In the genomic region with DNA sequence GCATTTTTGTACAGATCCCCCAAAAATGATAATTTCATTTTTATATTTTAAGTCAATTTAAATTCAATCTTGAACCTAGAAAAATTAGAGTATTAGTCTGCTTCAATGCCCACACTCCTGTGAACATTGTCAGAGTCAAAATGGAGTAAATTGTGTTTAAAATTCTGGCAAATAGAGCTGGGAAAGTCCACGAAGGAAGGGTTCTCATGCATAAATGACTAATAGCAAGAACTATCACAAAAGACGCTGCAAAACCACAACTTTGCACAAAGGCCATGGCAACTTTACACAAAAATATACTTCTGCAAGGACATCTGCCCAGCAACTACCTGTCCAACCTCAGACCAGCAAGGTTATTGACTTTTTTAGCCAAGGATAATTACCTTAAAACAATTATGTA, we compare ENCODE assay signal across 20 cellular contexts.
DNase-seq lines count a peak whose midpoint lies in the region; ATAC-seq and TF ChIP-seq lines count a peak whose summit lies in the region.
"Had no signal": no experiment of that assay in that cellular context is flagged by ENCODE, and none has a peak within 500 bp of the region (broad histone marks: within the 10 kb centered on the region; RNA-seq: fewer than 3 reads in every experiment).

No MANE protein-coding gene starts in this region.

- peaks cover 10% of the 10 kb centered on the region for H3K36me3 Mint-ChIP-seq in natural killer cell treated with Interleukin-12 subunit alpha and Interleukin-12 subunit beta and Interleukin-15 and Interleukin-18, amount 100 ng/mL, for 72 hours
- H3K36me3 Mint-ChIP-seq in natural killer cell: no peaks in the 10 kb centered on the region
- no peaks in the 10 kb centered on the region for H3K36me3 Mint-ChIP-seq in activated T-helper 17 cell treated with anti-CD3 and anti-CD28 coated beads, Interleukin-2, amount 50 U/mL, for 72 hours (ENCODE audit: low read depth)
- H3K36me3 Mint-ChIP-seq: CD4-positive, CD25-positive, alpha-beta regulatory T cell had no signal

- DNase-seq in natural killer cell treated with Interleukin-12 subunit alpha and Interleukin-12 subunit beta and Interleukin-15 and Interleukin-18, amount 100 ng/mL, for 72 hours (ENCODE audit: low spot score): no peak
- DNase-seq in natural killer cell (no peak), NCI-H226 (no peak), cerebellum (ENCODE audit: low spot score) (no peak)
- no peak for DNase-seq in activated CD4-positive, alpha-beta T cell treated with anti-CD3 and anti-CD28 coated beads, Interleukin-2, amount 50 U/mL, for 1 hour
- DNase-seq: activated B cell treated with CpG ODN at 0.5 μM for 24 hours, activated gamma-delta T cell, anterior cingulate cortex, DMS53, gastrocnemius medialis, left ventricle myocardium inferior, MM.1S, NCI-H1694 treated with DMSO at 0.1 percent for 48 hours, NCI-H446 treated with DMSO at 0.1 percent for 48 hours, occipital lobe had no signal

- intact Hi-C loops in natural killer cell (cut with micrococcal nuclease): no loop called here

- no peak for TF ChIP-seq CTCF in natural killer cell (IDR thresholded peaks at IDR 0.05)

- peaks cover 0 to 28% of the 10 kb centered on the region in 2 donors for H3K4me1 Mint-ChIP-seq in natural killer cell treated with Interleukin-12 subunit alpha and Interleukin-12 subunit beta and Interleukin-15 and Interleukin-18, amount 100 ng/mL, for 72 hours (ENCODE audit: low read depth in 2 of 2)
- H3K4me1 Mint-ChIP-seq in natural killer cell: no peaks in the 10 kb centered on the region
- H3K4me1 Mint-ChIP-seq in activated T-helper 17 cell treated with anti-CD3 and anti-CD28 coated beads, Interleukin-2, amount 50 U/mL, for 72 hours: peaks cover 11% of the 10 kb centered on the region
- H3K4me1 Mint-ChIP-seq: activated B cell treated with CpG ODN at 0.5 μM for 24 hours had no signal

- H3K9me3 Mint-ChIP-seq in natural killer cell treated with Interleukin-12 subunit alpha and Interleukin-12 subunit beta and Interleukin-15 and Interleukin-18, amount 100 ng/mL, for 72 hours: no peaks in the 10 kb centered on the region
- no peaks in the 10 kb centered on the region for H3K9me3 Mint-ChIP-seq in natural killer cell
- peaks cover 11% of the 10 kb centered on the region for H3K9me3 Mint-ChIP-seq in activated T-helper 17 cell treated with anti-CD3 and anti-CD28 coated beads, Interleukin-2, amount 50 U/mL, for 72 hours
- H3K9me3 Mint-ChIP-seq: activated B cell treated with CpG ODN at 0.5 μM for 24 hours had no signal

- H3K4me3 Mint-ChIP-seq in natural killer cell treated with Interleukin-12 subunit alpha and Interleukin-12 subunit beta and Interleukin-15 and Interleukin-18, amount 100 ng/mL, for 72 hours: peak overlapping the region; percentile 34
- no peak overlapping the region for H3K4me3 Mint-ChIP-seq in natural killer cell
- no peak overlapping the region for H3K4me3 Mint-ChIP-seq in activated T-helper 17 cell treated with anti-CD3 and anti-CD28 coated beads, Interleukin-2, amount 50 U/mL, for 72 hours
- H3K4me3 Mint-ChIP-seq: activated B cell treated with CpG ODN at 0.5 μM for 24 hours; CD4-positive, CD25-positive, alpha-beta regulatory T cell had no signal

- H3K27me3 Mint-ChIP-seq in natural killer cell treated with Interleukin-12 subunit alpha and Interleukin-12 subunit beta and Interleukin-15 and Interleukin-18, amount 100 ng/mL, for 72 hours: no peaks in the 10 kb centered on the region
- no peaks in the 10 kb centered on the region for H3K27me3 Mint-ChIP-seq in natural killer cell (ENCODE audit: low read depth in 2 of 2)
- no peaks in the 10 kb centered on the region for H3K27me3 Mint-ChIP-seq in activated T-helper 17 cell treated with anti-CD3 and anti-CD28 coated beads, Interleukin-2, amount 50 U/mL, for 72 hours
- H3K27me3 Mint-ChIP-seq: activated B cell treated with CpG ODN at 0.5 μM for 24 hours; CD4-positive, CD25-positive, alpha-beta regulatory T cell had no signal

- peak in 1 of 2 donors; percentile 35 for ATAC-seq in natural killer cell treated with Interleukin-12 subunit alpha and Interleukin-12 subunit beta and Interleukin-15 and Interleukin-18, amount 100 ng/mL, for 72 hours
- no peak for ATAC-seq in natural killer cell
- ATAC-seq in HG02759 (IDR thresholded peaks at IDR 0.05; ENCODE audit: unreplicated experiment): peak; percentile 53
- peak; percentile 13 for ATAC-seq in activated T-helper 17 cell treated with anti-CD3 and anti-CD28 coated beads, Interleukin-2, amount 50 U/mL, for 72 hours (replicated peaks)
- ATAC-seq in HG02981 (IDR thresholded peaks at IDR 0.05; ENCODE audit: unreplicated experiment): no peak
- ATAC-seq: gastrocnemius medialis, HepG2 had no signal

- H3K27ac Mint-ChIP-seq in natural killer cell treated with Interleukin-12 subunit alpha and Interleukin-12 subunit beta and Interleukin-15 and Interleukin-18, amount 100 ng/mL, for 72 hours: peak overlapping the region in 1 of 2 donors; percentile 84
- H3K27ac Mint-ChIP-seq in natural killer cell: no peak overlapping the region
- peak overlapping the region; percentile 65 for H3K27ac Mint-ChIP-seq in activated T-helper 17 cell treated with anti-CD3 and anti-CD28 coated beads, Interleukin-2, amount 50 U/mL, for 72 hours
- H3K27ac Mint-ChIP-seq: activated B cell treated with CpG ODN at 0.5 μM for 24 hours had no signal

Comparison
In these comparisons a context has a peak if more than half of its experiments do, and no peak if none do; other contexts are left out.
1. ATAC-seq: peak in HG02759 (single experiment) and activated T-helper 17 cell treated with anti-CD3 and anti-CD28 coated beads, Interleukin-2, amount 50 U/mL, for 72 hours (single experiment); none in natural killer cell (0 of 3) and HG02981 (single experiment).